8 cellular contexts compared by ENCODE assay signal in the genomic region with DNA sequence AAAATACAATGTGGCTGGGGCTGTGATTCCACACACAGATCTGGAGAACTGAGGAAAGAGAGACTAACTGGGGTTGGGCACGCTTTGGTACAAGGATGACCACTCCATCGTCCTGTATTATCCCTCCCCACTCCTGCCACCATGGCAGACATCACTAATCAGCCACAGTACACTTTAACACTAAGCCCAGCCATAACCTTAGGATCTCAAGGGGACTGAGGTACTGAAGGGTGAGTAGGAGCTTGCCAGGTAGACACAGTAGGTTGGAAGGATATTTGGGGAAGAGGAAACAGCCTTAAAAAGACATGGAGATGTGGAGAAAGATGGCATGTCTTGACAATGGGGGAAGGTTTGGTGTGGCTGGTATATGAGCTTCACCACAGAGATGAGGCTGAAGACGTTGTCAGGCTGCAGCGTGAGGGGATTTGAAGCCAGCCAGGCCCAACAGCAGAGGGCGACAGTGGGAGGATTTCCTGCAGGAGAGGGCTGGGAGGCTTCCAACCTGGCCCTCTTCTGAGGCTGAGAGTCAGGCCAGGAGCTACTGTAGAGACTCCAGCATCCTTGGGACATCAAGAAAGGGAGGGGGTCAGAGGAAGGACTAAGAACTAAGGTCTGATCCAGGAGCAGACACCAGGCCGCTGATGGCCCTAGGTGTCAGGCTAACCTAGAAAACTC. TPM values are rescaled to one million over a fixed set of nuclear protein-coding genes. Genes with fewer than 3 reads are reported as not detected.
A peak's percentile ranks its signal among the peaks of the same experiment; 100 is the strongest.
DNase-seq lines count a peak whose midpoint lies in the region; ATAC-seq lines count a peak whose summit lies in the region.

No MANE protein-coding gene starts in this region.

- DNase-seq in NCI-H2196 (lab: John Stamatoyannopoulos, UW; ENCODE audit: unreplicated experiment) (peak; percentile 5), NCI-H2196 treated with DMSO at 0.1 percent for 48 hours (lab: John Stamatoyannopoulos, UW; ENCODE audit: unreplicated experiment) (no peak), NCI-H69 (lab: John Stamatoyannopoulos, UW) (peak; percentile 9), retina (peak; percentile 61), DMS153 treated with DMSO at 0.1 percent for 48 hours (lab: John Stamatoyannopoulos, UW; ENCODE audit: unreplicated experiment) (no peak)
- DNase-seq in activated CD4-positive, alpha-beta T cell treated with anti-CD3 and anti-CD28 coated beads, Interleukin-2, amount 50 U/mL, for 1 hour: no peak

- ATAC-seq in esophagus mucosa (peak; percentile 50), HG03045 (IDR thresholded peaks at IDR 0.05; ENCODE audit: unreplicated experiment) (no peak)

RNA-seq across cellular contexts. Expression of a gene that starts 58.6 kb away (rescaled TPM):
- total RNA-seq in esophagus mucosa: 0.92 TPM

Comparison
In these comparisons a context has a peak if more than half of its experiments do, and no peak if none do; other contexts are left out.
1. DNase-seq: peak in NCI-H2196 (single experiment), NCI-H69 (single experiment) and retina (single experiment); none in NCI-H2196 treated with DMSO at 0.1 percent for 48 hours (single experiment), DMS153 treated with DMSO at 0.1 percent for 48 hours (single experiment) and activated CD4-positive, alpha-beta T cell treated with anti-CD3 and anti-CD28 coated beads, Interleukin-2, amount 50 U/mL, for 1 hour (single experiment).